Comparison of ENCODE assay signal across 17 cellular contexts in the genomic region with DNA sequence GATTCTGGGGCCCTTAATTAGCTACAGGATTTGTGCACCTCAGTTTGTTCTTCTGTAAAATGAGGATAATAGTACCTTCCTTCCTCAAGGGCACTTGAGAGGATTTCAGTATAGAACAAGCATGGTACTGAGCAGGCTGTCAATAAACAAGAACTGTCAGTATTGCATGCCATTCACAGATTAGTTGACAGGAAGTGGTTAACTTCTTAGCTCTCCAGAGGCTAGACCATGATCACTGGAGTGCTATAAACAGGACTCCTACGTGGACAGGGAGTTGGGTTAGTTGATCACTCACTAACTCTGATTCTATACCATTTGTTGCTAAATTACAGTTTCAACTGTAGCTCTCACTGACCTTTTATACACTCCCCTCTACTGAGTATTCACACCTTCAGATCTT.
A peak's percentile ranks its signal among the peaks of the same experiment; 100 is the strongest.
DNase-seq lines count a peak whose midpoint lies in the region; ATAC-seq, FAIRE-seq and TF ChIP-seq lines count a peak whose summit lies in the region.
"Had no signal": no experiment of that assay in that cellular context is flagged by ENCODE, and none has a peak within 500 bp of the region (broad histone marks: within the 10 kb centered on the region; RNA-seq: fewer than 3 reads in every experiment).

No MANE protein-coding gene starts in this region.

- no peak overlapping the region for H3K27ac ChIP-seq in pancreas
- H3K27ac ChIP-seq: coronary artery, sigmoid colon, stomach had no signal

- H3K36me3 Mint-ChIP-seq in activated T-helper 17 cell treated with anti-CD3 and anti-CD28 coated beads, Interleukin-2, amount 50 U/mL, for 72 hours (ENCODE audit: low read depth) = no peaks in the 10 kb centered on the region

- intact Hi-C loops in pancreas (cut with DNase I) = no loop called here

- no peak for DNase-seq in activated CD8-positive, alpha-beta memory T cell treated with anti-CD3 and anti-CD28 coated beads, Interleukin-2, amount 50 U/mL, for 48 hours
- DNase-seq in pancreas = no peak
- DNase-seq in NCI-H524 (lab: John Stamatoyannopoulos, UW) = no peak
- DNase-seq in stimulated activated CD4-positive, alpha-beta T cell treated with anti-CD3 and anti-CD28 coated beads, Interleukin-15, amount 100 ng/mL, for 24 hours = no peak
- DNase-seq: activated CD4-positive, alpha-beta T cell treated with anti-CD3 and anti-CD28 coated beads for 36 hours; activated T-cell treated with anti-CD3 and anti-CD28 coated beads, Interleukin-2, amount 50 U/mL, for 24 hours; amygdala; sigmoid colon; stomach had no signal

- H3K36me3 ChIP-seq in pancreas = no peaks in the 10 kb centered on the region
- H3K36me3 ChIP-seq: sigmoid colon, stomach had no signal

- H3K27me3 Mint-ChIP-seq in activated T-helper 17 cell treated with anti-CD3 and anti-CD28 coated beads, Interleukin-2, amount 50 U/mL, for 72 hours = peaks cover 14% of the 10 kb centered on the region
- H3K27me3 Mint-ChIP-seq: activated CD4-positive, alpha-beta T cell treated with anti-CD3 and anti-CD28 coated beads for 36 hours; B cell had no signal

- no peak overlapping the region for H3K4me3 ChIP-seq in pancreas
- H3K4me3 ChIP-seq: coronary artery, lung, sigmoid colon, stomach had no signal

- TF ChIP-seq CTCF in pancreas (IDR thresholded peaks at IDR 0.05) = no peak

- H3K27me3 ChIP-seq in pancreas = no peaks in the 10 kb centered on the region
- H3K27me3 ChIP-seq: sigmoid colon, stomach had no signal

- H3K4me1 ChIP-seq in pancreas = no peaks in the 10 kb centered on the region
- H3K4me1 ChIP-seq: sigmoid colon, stomach had no signal

- 17 to 43% methylated on average over 1 of the region's 1 CpG for WGBS in pancreas, 2 donors

- ATAC-seq in GM18502 (IDR thresholded peaks at IDR 0.05; ENCODE audit: poor library complexity, unreplicated experiment) (peak; percentile 61), GM21528 (IDR thresholded peaks at IDR 0.05; ENCODE audit: low FRiP score, unreplicated experiment) (peak; percentile 52), HG03432 (IDR thresholded peaks at IDR 0.05; ENCODE audit: unreplicated experiment) (peak; percentile 77), pancreas (no peak)
- ATAC-seq in activated T-helper 17 cell treated with anti-CD3 and anti-CD28 coated beads, Interleukin-2, amount 50 U/mL, for 72 hours (replicated peaks) = peak; percentile 24
- ATAC-seq: activated CD4-positive, alpha-beta T cell treated with anti-CD3 and anti-CD28 coated beads for 36 hours had no signal

- no peak for FAIRE-seq in pancreas (lab: Jason Lieb, UNC)
- FAIRE-seq: H1 had no signal

- H3K4me1 Mint-ChIP-seq in activated T-helper 17 cell treated with anti-CD3 and anti-CD28 coated beads, Interleukin-2, amount 50 U/mL, for 72 hours = no peaks in the 10 kb centered on the region
- H3K4me1 Mint-ChIP-seq: activated CD4-positive, alpha-beta T cell treated with anti-CD3 and anti-CD28 coated beads for 36 hours; B cell had no signal

- no peaks in the 10 kb centered on the region for H3K9me3 ChIP-seq in pancreas
- H3K9me3 ChIP-seq: sigmoid colon, stomach had no signal

- H3K9me3 Mint-ChIP-seq in activated T-helper 17 cell treated with anti-CD3 and anti-CD28 coated beads, Interleukin-2, amount 50 U/mL, for 72 hours = no peaks in the 10 kb centered on the region
- H3K9me3 Mint-ChIP-seq: activated T-cell treated with anti-CD3 and anti-CD28 coated beads, Interleukin-2, amount 50 U/mL, for 24 hours had no signal

- H3K4me3 Mint-ChIP-seq in activated T-helper 17 cell treated with anti-CD3 and anti-CD28 coated beads, Interleukin-2, amount 50 U/mL, for 72 hours = no peak overlapping the region
- H3K4me3 Mint-ChIP-seq: activated CD4-positive, alpha-beta T cell treated with anti-CD3 and anti-CD28 coated beads for 36 hours; activated T-cell treated with anti-CD3 and anti-CD28 coated beads, Interleukin-2, amount 50 U/mL, for 24 hours; B cell had no signal

- no peak overlapping the region for H3K27ac Mint-ChIP-seq in activated T-helper 17 cell treated with anti-CD3 and anti-CD28 coated beads, Interleukin-2, amount 50 U/mL, for 72 hours
- H3K27ac Mint-ChIP-seq: activated CD4-positive, alpha-beta T cell treated with anti-CD3 and anti-CD28 coated beads for 36 hours; activated T-cell treated with anti-CD3 and anti-CD28 coated beads, Interleukin-2, amount 50 U/mL, for 24 hours; B cell had no signal

Comparison
In these comparisons a context has a peak if more than half of its experiments do, and no peak if none do; other contexts are left out.
1. ATAC-seq: peak in GM18502 (single experiment), GM21528 (single experiment), HG03432 (single experiment) and activated T-helper 17 cell treated with anti-CD3 and anti-CD28 coated beads, Interleukin-2, amount 50 U/mL, for 72 hours (single experiment); none in pancreas (0 of 4).